Comparison of ENCODE assay signal across 1 cellular context in the genomic region with DNA sequence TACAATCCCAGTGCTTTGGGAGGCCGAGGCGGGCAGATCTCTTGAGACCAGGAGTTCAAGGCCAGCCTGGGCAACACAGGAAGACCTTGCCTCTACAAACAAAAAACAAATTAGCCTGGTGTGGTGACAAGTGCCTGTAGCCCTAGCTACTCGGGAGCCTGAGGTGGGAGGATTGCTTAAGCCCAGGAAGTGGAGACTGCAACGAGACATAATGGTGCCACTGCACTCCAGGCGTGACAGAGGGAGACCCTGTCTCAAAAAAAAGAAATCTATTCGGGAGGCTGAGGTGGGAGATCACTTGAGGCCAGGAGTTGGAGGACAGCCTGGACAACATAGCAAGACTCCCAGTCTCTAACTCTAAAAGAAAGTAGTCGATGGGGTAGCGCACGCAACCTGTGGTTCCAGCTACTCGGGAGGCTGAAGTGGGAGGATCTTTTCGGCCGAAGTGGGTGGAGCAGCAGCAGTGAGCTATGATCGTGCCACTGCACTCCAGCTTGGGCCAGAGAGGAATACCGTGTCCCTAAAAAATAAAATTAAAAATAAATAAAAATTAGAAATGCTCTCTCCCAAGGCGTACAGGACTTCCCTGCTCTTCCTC.
TF ChIP-seq lines count a peak whose summit lies in the region.

No MANE protein-coding gene starts in this region.

TF ChIP-seq in GM12878, 131 proteins besides CTCF, POLR2A, EP300 and RAD21 (continued from another document):
- TF ChIP-seq ZNF217 (IDR thresholded peaks at IDR 0.05) (no peak), NRF1 (conservative IDR thresholded peaks at IDR 0.05; ENCODE audit: low read depth, low read length) (no peak)
